Comparison of ENCODE assay signal across 1 cellular context in genomic region chr2:234751275-234751938, GRCh38.
TF ChIP-seq lines count a peak whose summit lies in the region.

No MANE protein-coding gene starts in this region.

TF ChIP-seq in H1, 55 proteins besides CTCF, POLR2A, EP300 and RAD21 (continued from another document):
- TF ChIP-seq FOSL1 (IDR thresholded peaks at IDR 0.05; ENCODE audit: insufficient read depth, low read depth, low read length), result no peak
- no peak for TF ChIP-seq KDM5A (IDR thresholded peaks at IDR 0.05; ENCODE audit: low read length)
- no peak for TF ChIP-seq TAF1 (IDR thresholded peaks at IDR 0.05; ENCODE audit: low read depth, low read length)
- TF ChIP-seq ATF3 (IDR thresholded peaks at IDR 0.05; ENCODE audit: insufficient read depth, low read depth, low read length), result no peak
- TF ChIP-seq HDAC2 (IDR thresholded peaks at IDR 0.05; ENCODE audit: borderline replicate concordance in 1 of 2, low read depth in 2 of 2, low read length in 2 of 2), result no peak
- no peak for TF ChIP-seq HDAC6 (IDR thresholded peaks at IDR 0.05; ENCODE audit: low read depth, low read length)
- no peak for TF ChIP-seq MAX (IDR thresholded peaks at IDR 0.05)
